In genomic region chr19:35139618-35139943, GRCh38 we compare ENCODE assay signal across 13 cellular contexts. TPM values are rescaled to one million over a fixed set of nuclear protein-coding genes. Genes with fewer than 3 reads are reported as not detected.
DNase-seq lines count a peak whose midpoint lies in the region; ATAC-seq, FAIRE-seq and TF ChIP-seq lines count a peak whose summit lies in the region.
"Had no signal": no experiment of that assay in that cellular context is flagged by ENCODE, and none has a peak within 500 bp of the region (broad histone marks: within the 10 kb centered on the region; RNA-seq: fewer than 3 reads in every experiment).

No MANE protein-coding gene starts in this region.

- no TSS peak for BruUV-seq in HepG2 (replicated peaks; lab: Mats Ljungman, UMichigan)

- H3K4me3 ChIP-seq in GM23248 (no peak overlapping the region), HepG2 (replicated peaks in 1 of 3; ENCODE audit: insufficient read depth in 1 of 3, low read depth in 2 of 3, low read length in 3 of 3) (peak overlapping the region; percentile 64 to 81 (median 68)), skeletal muscle satellite cell (ENCODE audit: low read length) (no peak overlapping the region), left lung (no peak overlapping the region)

- H3K27me3 ChIP-seq in GM23248 (replicated peaks; ENCODE audit: insufficient read depth): peaks cover 10% of the 10 kb centered on the region
- H3K27me3 ChIP-seq in HepG2 (ENCODE audit: control insufficient read depth in 1 of 2, insufficient read depth in 2 of 2, low read length in 2 of 2): no peaks in the 10 kb centered on the region; a peak in 1 of 5 replicates
- peaks cover 65% of the 10 kb centered on the region for H3K27me3 ChIP-seq in skeletal muscle satellite cell (ENCODE audit: control insufficient read depth, insufficient read depth, low read length)
- H3K27me3 ChIP-seq in left lung: peaks cover 0 to 65% of the 10 kb centered on the region in 2 donors

- TF ChIP-seq CTCF in HepG2 (CRISPR knock-in tag; IDR thresholded peaks at IDR 0.05) (peak; percentile 41), left lung (IDR thresholded peaks at IDR 0.05) (no peak)

- intact Hi-C loops in HepG2 (cut with micrococcal nuclease; ENCODE audit: unreplicated experiment) (no loop called here), left lung (cut with DNase I) (loop anchor here in 1 of 2 donors (10.0 kb wide), 1 partner anchor 75 kb away; no protein-coding TSS in a partner anchor)

- FAIRE-seq in HepG2 (lab: Jason Lieb, UNC): no peak
- FAIRE-seq: urothelium cell line had no signal

- peaks cover 13% of the 10 kb centered on the region; the same call in 1 of the 2 replicates for H3K4me1 ChIP-seq in GM23248 (ENCODE audit: insufficient read depth)
- peaks cover 63% of the 10 kb centered on the region for H3K4me1 ChIP-seq in HepG2 (ENCODE audit: insufficient read depth, low read length)
- H3K4me1 ChIP-seq in skeletal muscle satellite cell (ENCODE audit: control insufficient read depth, insufficient read depth, low read length): peaks cover 14% of the 10 kb centered on the region
- peaks cover 13 to 45% of the 10 kb centered on the region in 2 donors for H3K4me1 ChIP-seq in left lung

- TF ChIP-seq EP300 in HepG2 (IDR thresholded peaks at IDR 0.05; ENCODE audit: low read depth in 2 of 2, low read length in 2 of 2): no peak
- TF ChIP-seq EP300 in HepG2 (CRISPR knock-in tag; IDR thresholded peaks at IDR 0.05; ENCODE audit: borderline replicate concordance): no peak

- ATAC-seq in HepG2: peak; percentile 48
- no peak for ATAC-seq in HG02884 (IDR thresholded peaks at IDR 0.05; ENCODE audit: unreplicated experiment)
- no peak for ATAC-seq in HG03565 (IDR thresholded peaks at IDR 0.05; ENCODE audit: unreplicated experiment)
- ATAC-seq in left lung: no peak
- no peak for ATAC-seq in HG03460 (IDR thresholded peaks at IDR 0.05; ENCODE audit: unreplicated experiment)
- ATAC-seq: activated T-cell treated with anti-CD3 and anti-CD28 coated beads, Interleukin-2, amount 50 U/mL, for 4 hours had no signal

- no peaks in the 10 kb centered on the region for H3K36me3 ChIP-seq in GM23248 (ENCODE audit: low read depth)
- no peaks in the 10 kb centered on the region for H3K36me3 ChIP-seq in HepG2 (replicated peaks in 1 of 2; ENCODE audit: control insufficient read depth in 1 of 2, insufficient read depth in 2 of 2, low read length in 2 of 2)
- H3K36me3 ChIP-seq in skeletal muscle satellite cell (ENCODE audit: insufficient read depth, low read length): no peaks in the 10 kb centered on the region
- H3K36me3 ChIP-seq in left lung: no peaks in the 10 kb centered on the region

- WGBS in GM23248 (ENCODE audit: low coverage in 1 of 2, low lambda C conversion rate in 2 of 2, missing lambda C conversion rate in 2 of 2), 2 experiments: 18 to 19% methylated on average over 13 to 18 of the region's 18 CpGs
- WGBS in HepG2 (ENCODE audit: low lambda C conversion rate): no CpG with 5 or more reads among the region's 18 CpGs

- POLR2A ChIA-PET in HepG2 (lab: Yijun Ruan, JAX): no interaction called here

- no peak for TF ChIP-seq RAD21 in HepG2 (CRISPR knock-in tag; IDR thresholded peaks at IDR 0.05)

- H3F3A ChIP-seq in GM23248 (ENCODE audit: insufficient read depth): no peaks in the 10 kb centered on the region

- 0 out of 4 replicates have a peak, but pooled peaks of 1 of the 2 experiments have one; percentile 10 for TF ChIP-seq POLR2A in HepG2 (IDR thresholded peaks at IDR 0.05; ENCODE audit: insufficient read depth in 1 of 2, low read depth in 2 of 2, low read length in 2 of 2)

- no peaks in the 10 kb centered on the region for H4K20me1 ChIP-seq in GM23248 (ENCODE audit: insufficient read depth)
- H4K20me1 ChIP-seq in HepG2 (ENCODE audit: insufficient read depth, low read length): no peaks in the 10 kb centered on the region

- H3K9ac ChIP-seq in GM23248: peak overlapping the region; percentile 51
- peak overlapping the region; percentile 72 for H3K9ac ChIP-seq in HepG2 (ENCODE audit: insufficient read depth, low read depth, low read length)
- H3K9ac ChIP-seq in skeletal muscle satellite cell (ENCODE audit: low read depth, low read length): peak overlapping the region; percentile 13

- H3K79me2 ChIP-seq in GM23248 (ENCODE audit: insufficient read depth): no peaks in the 10 kb centered on the region
- no peaks in the 10 kb centered on the region for H3K79me2 ChIP-seq in HepG2 (ENCODE audit: insufficient read depth, low read length)

- H3K4me2 ChIP-seq in GM23248 (ENCODE audit: unreplicated experiment): no peak overlapping the region
- H3K4me2 ChIP-seq in HepG2 (ENCODE audit: low read depth, low read length): peak overlapping the region; percentile 100
- peak overlapping the region; percentile 29 for H3K4me2 ChIP-seq in skeletal muscle satellite cell (ENCODE audit: low read length)

- no peak for DNase-seq in GM23248
- no peak for DNase-seq in HepG2 (ENCODE audit: low spot score)
- no peak for DNase-seq in left lung
- DNase-seq: activated T-cell treated with anti-CD3 and anti-CD28 coated beads, Interleukin-2, amount 50 U/mL, for 4 hours; GOT3; NCI-H2029 had no signal

- H3K9me2 ChIP-seq in GM23248 (ENCODE audit: insufficient read depth): no peaks in the 10 kb centered on the region

- in situ Hi-C loops in GM23248 (cut with MboI) (no loop called here), HepG2 (cut with HindIII; ENCODE audit: extremely low pct_ligation_motif_present, low pct_unique_long_range_greater_than_20kb) (loop anchor here (5.0 kb wide), 1 partner anchor 72 kb away; no protein-coding TSS in a partner anchor)

- no peaks in the 10 kb centered on the region for H3K9me3 ChIP-seq in GM23248 (ENCODE audit: low read depth)
- H3K9me3 ChIP-seq in HepG2 (ENCODE audit: low read length): no peaks in the 10 kb centered on the region
- H3K9me3 ChIP-seq in skeletal muscle satellite cell (replicated peaks; ENCODE audit: low read length): no peaks in the 10 kb centered on the region
- no peaks in the 10 kb centered on the region for H3K9me3 ChIP-seq in left lung

- H2AFZ ChIP-seq in GM23248: peak overlapping the region; percentile 61
- H2AFZ ChIP-seq in HepG2 (ENCODE audit: low read length): no peak overlapping the region

- H3K27ac ChIP-seq in GM23248: no peak overlapping the region
- peak overlapping the region; percentile 91 for H3K27ac ChIP-seq in cingulate gyrus (ENCODE audit: low read depth, low read length)
- H3K27ac ChIP-seq in HepG2 (ENCODE audit: extremely low read length, insufficient read depth, low read length): no peak overlapping the region
- peak overlapping the region in 1 of 2 donors; percentile 75 for H3K27ac ChIP-seq in left lung

- CTCF ChIA-PET in HepG2 (lab: Yijun Ruan, JAX; ENCODE audit: low intra/inter-chr PET ratio, low total read pairs): no interaction called here

RNA-seq across cellular contexts. Expression of gene FXYD1, which starts 1.0 kb away (rescaled TPM):
- 0.43 TPM in 1 of 2 replicates, not detected in the other for total RNA-seq in GM23248 (2014; rRNA removed; shearing (Covaris generic))
- 1.2 and 1.9 TPM in 2 replicates for polyA plus RNA-seq in GM23248 (2016; fragmentation: Nextera tagmentation; extraction: Ambion mirVana)
- total RNA-seq in HepG2 (2016; rRNA removed; fragmentation: Illumina TruSeq; extraction: Trizol): not detected in 2 replicates
- 0.81 TPM in 1 of 2 replicates, not detected in the other for total RNA-seq in HepG2 (2016; cell fraction: cytosol; rRNA removed; fragmentation: Illumina TruSeq; extraction: Trizol; ENCODE audit: low read depth)
- total RNA-seq in HepG2 (2016; cell fraction: insoluble cytoplasmic fraction; rRNA removed; fragmentation: Illumina TruSeq; extraction: Trizol): not detected in 2 replicates
- total RNA-seq in HepG2 (2016; cell fraction: membrane; rRNA removed; fragmentation: Illumina TruSeq; extraction: Trizol): 0.83 and 1.4 TPM in 2 replicates
- total RNA-seq in HepG2 (2016; cell fraction: nucleus; rRNA removed; fragmentation: Illumina TruSeq; extraction: Trizol): not detected in 2 replicates
- polyA plus RNA-seq in HepG2 (2011; rRNA removed): 27.0 and 31.2 TPM in 2 replicates
- polyA plus RNA-seq in HepG2 (2011; cell fraction: cytosol; rRNA removed): 20.2 and 28.4 TPM in 2 replicates
- 60.9 and 88.5 TPM in 2 replicates for polyA plus RNA-seq in HepG2 (2011; cell fraction: nucleus; rRNA removed)
- 49.0 and 114 TPM in 2 replicates for polyA plus RNA-seq in HepG2 (2012)
- polyA plus RNA-seq in HepG2 (2016; cell fraction: cytosol; fragmentation: Illumina TruSeq; extraction: Trizol; ENCODE audit: low read depth): 1.3 and 2.3 TPM in 2 replicates
- polyA plus RNA-seq in HepG2 (2016; cell fraction: insoluble cytoplasmic fraction; fragmentation: Illumina TruSeq; extraction: Trizol; ENCODE audit: low read depth): 1.1 and 1.5 TPM in 2 replicates
- polyA plus RNA-seq in HepG2 (2016; cell fraction: membrane; fragmentation: Illumina TruSeq; extraction: Trizol; ENCODE audit: low read depth): 0.93 and 1.2 TPM in 2 replicates
- 1.4 and 1.7 TPM in 2 replicates for polyA plus RNA-seq in HepG2 (2016; cell fraction: nucleus; fragmentation: Illumina TruSeq; extraction: Trizol; ENCODE audit: insufficient read depth, low read depth)
- polyA minus RNA-seq in HepG2 (2011; rRNA and poly(A)+ RNA removed; ENCODE audit: low replicate concordance): 11.9 TPM in 1 of 2 replicates, not detected in the other
- 7.0 and 12.8 TPM in 2 replicates for polyA minus RNA-seq in HepG2 (2011; cell fraction: cytosol; rRNA and poly(A)+ RNA removed)
- polyA minus RNA-seq in HepG2 (2011; cell fraction: nucleus; rRNA and poly(A)+ RNA removed): 2.5 and 4.8 TPM in 2 replicates
- 0.51 and 1.1 TPM in 2 replicates for total RNA-seq in skeletal muscle satellite cell (2012; rRNA removed)
- total RNA-seq in left lung: 10 to 100 TPM; 20.1 to 24.0 TPM
- total RNA-seq: renal cortical epithelial cell had no signal

RNA-seq across cellular contexts. Expression of gene FXYD7, which starts 3.5 kb away (rescaled TPM):
- total RNA-seq in GM23248 (2014; rRNA removed; shearing (Covaris generic)): not detected in 2 replicates
- not detected in 2 replicates for polyA plus RNA-seq in GM23248 (2016; fragmentation: Nextera tagmentation; extraction: Ambion mirVana)
- not detected in 2 replicates for total RNA-seq in HepG2 (2016; rRNA removed; fragmentation: Illumina TruSeq; extraction: Trizol)
- not detected in 2 replicates for total RNA-seq in HepG2 (2016; cell fraction: cytosol; rRNA removed; fragmentation: Illumina TruSeq; extraction: Trizol; ENCODE audit: low read depth)
- not detected in 2 replicates for total RNA-seq in HepG2 (2016; cell fraction: insoluble cytoplasmic fraction; rRNA removed; fragmentation: Illumina TruSeq; extraction: Trizol)
- total RNA-seq in HepG2 (2016; cell fraction: membrane; rRNA removed; fragmentation: Illumina TruSeq; extraction: Trizol): not detected in 2 replicates
- total RNA-seq in HepG2 (2016; cell fraction: nucleus; rRNA removed; fragmentation: Illumina TruSeq; extraction: Trizol): not detected in 2 replicates
- 0.17 and 0.55 TPM in 2 replicates for polyA plus RNA-seq in HepG2 (2011; rRNA removed)
- not detected in 2 replicates for polyA plus RNA-seq in HepG2 (2011; cell fraction: cytosol; rRNA removed)
- 2.3 and 3.0 TPM in 2 replicates for polyA plus RNA-seq in HepG2 (2011; cell fraction: nucleus; rRNA removed)
- 0.40 and 0.55 TPM in 2 replicates for polyA plus RNA-seq in HepG2 (2012)
- not detected in 2 replicates for polyA plus RNA-seq in HepG2 (2016; cell fraction: cytosol; fragmentation: Illumina TruSeq; extraction: Trizol; ENCODE audit: low read depth)
- not detected in 2 replicates for polyA plus RNA-seq in HepG2 (2016; cell fraction: insoluble cytoplasmic fraction; fragmentation: Illumina TruSeq; extraction: Trizol; ENCODE audit: low read depth)
- not detected in 2 replicates for polyA plus RNA-seq in HepG2 (2016; cell fraction: membrane; fragmentation: Illumina TruSeq; extraction: Trizol; ENCODE audit: low read depth)
- polyA plus RNA-seq in HepG2 (2016; cell fraction: nucleus; fragmentation: Illumina TruSeq; extraction: Trizol; ENCODE audit: insufficient read depth, low read depth): not detected in 2 replicates
- 1.1 TPM in 1 of 2 replicates, not detected in the other for polyA minus RNA-seq in HepG2 (2011; rRNA and poly(A)+ RNA removed; ENCODE audit: low replicate concordance)
- polyA minus RNA-seq in HepG2 (2011; cell fraction: cytosol; rRNA and poly(A)+ RNA removed): not detected in 2 replicates
- not detected in 2 replicates for polyA minus RNA-seq in HepG2 (2011; cell fraction: nucleus; rRNA and poly(A)+ RNA removed)
- not detected in 2 replicates for total RNA-seq in skeletal muscle satellite cell (2012; rRNA removed)
- total RNA-seq in left lung: not detected
- total RNA-seq: renal cortical epithelial cell had no signal

RNA-seq across cellular contexts. Expression of gene LGI4, which starts 4.7 kb away (rescaled TPM):
- 0.86 TPM in 1 of 2 replicates, not detected in the other for total RNA-seq in GM23248 (2014; rRNA removed; shearing (Covaris generic))
- polyA plus RNA-seq in GM23248 (2016; fragmentation: Nextera tagmentation; extraction: Ambion mirVana) (0.06 and 0.49 TPM in 2 replicates), HepG2 (2011; rRNA removed) (2.8 and 4.2 TPM in 2 replicates)
- total RNA-seq in HepG2 (2016; rRNA removed; fragmentation: Illumina TruSeq; extraction: Trizol) (not detected in 2 replicates), left lung (1 to 10 TPM; 1.8 to 2.5 TPM)
- not detected in 2 replicates for total RNA-seq in HepG2 (2016; cell fraction: cytosol; rRNA removed; fragmentation: Illumina TruSeq; extraction: Trizol; ENCODE audit: low read depth)
- total RNA-seq in HepG2 (2016; cell fraction: insoluble cytoplasmic fraction; rRNA removed; fragmentation: Illumina TruSeq; extraction: Trizol): not detected in 2 replicates
- not detected in 2 replicates for total RNA-seq in HepG2 (2016; cell fraction: membrane; rRNA removed; fragmentation: Illumina TruSeq; extraction: Trizol)
- total RNA-seq in HepG2 (2016; cell fraction: nucleus; rRNA removed; fragmentation: Illumina TruSeq; extraction: Trizol): not detected in 2 replicates
- 1.2 and 2.3 TPM in 2 replicates for polyA plus RNA-seq in HepG2 (2011; cell fraction: cytosol; rRNA removed)
- polyA plus RNA-seq in HepG2 (2011; cell fraction: nucleus; rRNA removed): 19.3 and 20.3 TPM in 2 replicates
- polyA plus RNA-seq in HepG2 (2012): 2.5 and 5.6 TPM in 2 replicates
- not detected in 2 replicates for polyA plus RNA-seq in HepG2 (2016; cell fraction: cytosol; fragmentation: Illumina TruSeq; extraction: Trizol; ENCODE audit: low read depth)
- polyA plus RNA-seq in HepG2 (2016; cell fraction: insoluble cytoplasmic fraction; fragmentation: Illumina TruSeq; extraction: Trizol; ENCODE audit: low read depth): not detected in 2 replicates
- not detected in 2 replicates for polyA plus RNA-seq in HepG2 (2016; cell fraction: membrane; fragmentation: Illumina TruSeq; extraction: Trizol; ENCODE audit: low read depth)
- not detected in 2 replicates for polyA plus RNA-seq in HepG2 (2016; cell fraction: nucleus; fragmentation: Illumina TruSeq; extraction: Trizol; ENCODE audit: insufficient read depth, low read depth)
- 0.16 and 2.2 TPM in 2 replicates for polyA minus RNA-seq in HepG2 (2011; rRNA and poly(A)+ RNA removed; ENCODE audit: low replicate concordance)
- polyA minus RNA-seq in HepG2 (2011; cell fraction: cytosol; rRNA and poly(A)+ RNA removed): 0.59 and 0.88 TPM in 2 replicates
- polyA minus RNA-seq in HepG2 (2011; cell fraction: nucleus; rRNA and poly(A)+ RNA removed): 0.39 and 1.5 TPM in 2 replicates
- total RNA-seq in skeletal muscle satellite cell (2012; rRNA removed): 0.44 TPM in 1 of 2 replicates, not detected in the other
- total RNA-seq: renal cortical epithelial cell had no signal

RNA-seq across cellular contexts. Expression of gene FXYD5, which starts 15.0 kb away (rescaled TPM):
- total RNA-seq in GM23248 (2014; rRNA removed; shearing (Covaris generic)): 209 and 233 TPM in 2 replicates
- polyA plus RNA-seq in GM23248 (2016; fragmentation: Nextera tagmentation; extraction: Ambion mirVana): 496 and 515 TPM in 2 replicates
- not detected in 2 replicates for total RNA-seq in HepG2 (2016; rRNA removed; fragmentation: Illumina TruSeq; extraction: Trizol)
- total RNA-seq in HepG2 (2016; cell fraction: cytosol; rRNA removed; fragmentation: Illumina TruSeq; extraction: Trizol; ENCODE audit: low read depth): not detected in 2 replicates
- total RNA-seq in HepG2 (2016; cell fraction: insoluble cytoplasmic fraction; rRNA removed; fragmentation: Illumina TruSeq; extraction: Trizol): not detected in 2 replicates
- not detected in 2 replicates for total RNA-seq in HepG2 (2016; cell fraction: membrane; rRNA removed; fragmentation: Illumina TruSeq; extraction: Trizol)
- not detected in 2 replicates for total RNA-seq in HepG2 (2016; cell fraction: nucleus; rRNA removed; fragmentation: Illumina TruSeq; extraction: Trizol)
- polyA plus RNA-seq in HepG2 (2011; rRNA removed): 0.65 and 0.91 TPM in 2 replicates
- polyA plus RNA-seq in HepG2 (2011; cell fraction: cytosol; rRNA removed): 1.2 TPM in 2 replicates
- polyA plus RNA-seq in HepG2 (2011; cell fraction: nucleus; rRNA removed): 0.64 and 1.2 TPM in 2 replicates
- 1.1 and 2.2 TPM in 2 replicates for polyA plus RNA-seq in HepG2 (2012)
- 0.53 and 0.72 TPM in 2 replicates for polyA plus RNA-seq in HepG2 (2016; cell fraction: cytosol; fragmentation: Illumina TruSeq; extraction: Trizol; ENCODE audit: low read depth)
- polyA plus RNA-seq in HepG2 (2016; cell fraction: insoluble cytoplasmic fraction; fragmentation: Illumina TruSeq; extraction: Trizol; ENCODE audit: low read depth): 0.29 TPM in 1 of 2 replicates, not detected in the other
- polyA plus RNA-seq in HepG2 (2016; cell fraction: membrane; fragmentation: Illumina TruSeq; extraction: Trizol; ENCODE audit: low read depth): 0.47 TPM in 1 of 2 replicates, not detected in the other
- 0.89 TPM in 1 of 2 replicates, not detected in the other for polyA plus RNA-seq in HepG2 (2016; cell fraction: nucleus; fragmentation: Illumina TruSeq; extraction: Trizol; ENCODE audit: insufficient read depth, low read depth)
- 0.60 and 172 TPM in 2 replicates for polyA minus RNA-seq in HepG2 (2011; rRNA and poly(A)+ RNA removed; ENCODE audit: low replicate concordance)
- not detected in 2 replicates for polyA minus RNA-seq in HepG2 (2011; cell fraction: cytosol; rRNA and poly(A)+ RNA removed)
- not detected in 2 replicates for polyA minus RNA-seq in HepG2 (2011; cell fraction: nucleus; rRNA and poly(A)+ RNA removed)
- 35.5 and 50.0 TPM in 2 replicates for total RNA-seq in skeletal muscle satellite cell (2012; rRNA removed)
- 100 to 1,000 TPM; 111 to 123 TPM for total RNA-seq in left lung

RNA-seq across cellular contexts. Expression of gene FXYD3, which starts 24.0 kb away (rescaled TPM):
- total RNA-seq in GM23248 (2014; rRNA removed; shearing (Covaris generic)): not detected in 2 replicates
- not detected in 2 replicates for polyA plus RNA-seq in GM23248 (2016; fragmentation: Nextera tagmentation; extraction: Ambion mirVana)
- not detected in 2 replicates for total RNA-seq in HepG2 (2016; rRNA removed; fragmentation: Illumina TruSeq; extraction: Trizol)
- not detected in 2 replicates for total RNA-seq in HepG2 (2016; cell fraction: cytosol; rRNA removed; fragmentation: Illumina TruSeq; extraction: Trizol; ENCODE audit: low read depth)
- total RNA-seq in HepG2 (2016; cell fraction: insoluble cytoplasmic fraction; rRNA removed; fragmentation: Illumina TruSeq; extraction: Trizol): not detected in 2 replicates
- total RNA-seq in HepG2 (2016; cell fraction: membrane; rRNA removed; fragmentation: Illumina TruSeq; extraction: Trizol): not detected in 2 replicates
- not detected in 2 replicates for total RNA-seq in HepG2 (2016; cell fraction: nucleus; rRNA removed; fragmentation: Illumina TruSeq; extraction: Trizol)
- polyA plus RNA-seq in HepG2 (2011; rRNA removed): 4.9 and 5.5 TPM in 2 replicates
- 2.7 and 4.0 TPM in 2 replicates for polyA plus RNA-seq in HepG2 (2011; cell fraction: cytosol; rRNA removed)
- 3.8 and 4.8 TPM in 2 replicates for polyA plus RNA-seq in HepG2 (2011; cell fraction: nucleus; rRNA removed)
- polyA plus RNA-seq in HepG2 (2012): 3.1 and 5.9 TPM in 2 replicates
- not detected in 2 replicates for polyA plus RNA-seq in HepG2 (2016; cell fraction: cytosol; fragmentation: Illumina TruSeq; extraction: Trizol; ENCODE audit: low read depth)
- not detected in 2 replicates for polyA plus RNA-seq in HepG2 (2016; cell fraction: insoluble cytoplasmic fraction; fragmentation: Illumina TruSeq; extraction: Trizol; ENCODE audit: low read depth)
- polyA plus RNA-seq in HepG2 (2016; cell fraction: membrane; fragmentation: Illumina TruSeq; extraction: Trizol; ENCODE audit: low read depth): not detected in 2 replicates
- not detected in 2 replicates for polyA plus RNA-seq in HepG2 (2016; cell fraction: nucleus; fragmentation: Illumina TruSeq; extraction: Trizol; ENCODE audit: insufficient read depth, low read depth)
- 1.1 and 15.3 TPM in 2 replicates for polyA minus RNA-seq in HepG2 (2011; rRNA and poly(A)+ RNA removed; ENCODE audit: low replicate concordance)
- 0.99 TPM in 1 of 2 replicates, not detected in the other for polyA minus RNA-seq in HepG2 (2011; cell fraction: cytosol; rRNA and poly(A)+ RNA removed)
- 2.6 TPM in 1 of 2 replicates, not detected in the other for polyA minus RNA-seq in HepG2 (2011; cell fraction: nucleus; rRNA and poly(A)+ RNA removed)
- not detected in 2 replicates for total RNA-seq in skeletal muscle satellite cell (2012; rRNA removed)
- 100 to 1,000 TPM in 1 of 2 donors, 10 to 100 TPM in 1; 88.4 to 207 TPM for total RNA-seq in left lung
- total RNA-seq: renal cortical epithelial cell had no signal

Comparison
In these comparisons a context has a peak if more than half of its experiments do, and no peak if none do; other contexts are left out.
1. H3K4me3 ChIP-seq: peak in HepG2 (3 of 3); none in GM23248 (single experiment), skeletal muscle satellite cell (single experiment) and left lung (0 of 2).
2. H3K9ac ChIP-seq: peak in every context shown above with its lines; median percentile 72 in HepG2; 51 in GM23248; 13 in skeletal muscle satellite cell.
3. RNA of gene FXYD1, which starts 1.0 kb away (total RNA-seq): 20.1 to 24.0 TPM in left lung; 0.43 TPM in GM23248 and 0.81 to 1.4 TPM in HepG2; every median in the first group is over 4 times any median in the second.